Comparison of ENCODE assay signal across 8 cellular contexts in the genomic region with DNA sequence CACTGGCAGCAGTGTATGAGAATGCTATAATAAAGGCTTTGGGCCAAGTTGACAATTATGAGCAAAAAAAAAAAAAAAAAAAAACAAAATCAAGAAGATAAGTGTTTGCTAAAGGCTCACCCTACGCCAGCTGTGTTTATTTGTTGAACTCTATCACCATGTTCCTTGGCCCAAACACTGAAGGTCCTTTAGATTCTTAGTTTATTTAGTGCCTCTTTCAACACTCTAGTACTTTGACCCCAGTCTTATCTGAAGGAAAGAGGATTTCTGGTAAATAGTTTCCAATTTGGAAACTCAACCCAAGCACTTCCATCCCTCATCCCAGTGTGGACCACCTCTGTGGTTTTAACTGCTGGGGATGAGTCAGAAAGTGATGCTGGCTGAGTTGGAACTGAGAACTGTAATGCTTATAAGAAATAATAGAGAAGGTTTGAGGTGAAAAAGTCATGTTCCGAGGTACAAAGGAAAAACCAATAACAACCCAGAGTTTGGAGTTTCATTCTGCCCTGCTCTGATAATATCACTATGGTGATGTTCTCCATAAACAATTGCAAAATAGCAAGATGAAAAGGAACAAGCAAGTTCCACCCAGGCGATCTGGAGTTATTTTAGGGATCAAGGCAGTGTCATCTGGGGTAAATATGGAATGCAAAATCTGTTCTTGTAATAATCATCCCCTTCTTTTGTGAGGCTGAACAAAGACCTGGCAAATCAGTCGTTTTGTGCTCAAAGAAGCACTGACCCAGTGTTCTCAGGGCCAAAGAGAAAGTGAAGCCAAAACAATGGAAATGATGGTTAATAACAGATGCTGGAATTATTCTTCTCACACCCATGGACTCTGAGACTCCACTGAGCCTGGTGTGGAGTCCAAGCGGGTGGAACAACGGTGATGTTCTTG. TPM values are rescaled to one million over a fixed set of nuclear protein-coding genes. Genes with fewer than 3 reads are reported as not detected.
A peak's percentile ranks its signal among the peaks of the same experiment; 100 is the strongest.
DNase-seq lines count a peak whose midpoint lies in the region; ATAC-seq and TF ChIP-seq lines count a peak whose summit lies in the region.

No MANE protein-coding gene starts in this region.

- peaks cover 26% of the 10 kb centered on the region for H3F3A ChIP-seq in GM23248 (ENCODE audit: insufficient read depth)

- H3K4me2 ChIP-seq in GM23248 (ENCODE audit: unreplicated experiment) (peak overlapping the region; percentile 36), hepatocyte (peak overlapping the region; percentile 12)

- H3K4me3 ChIP-seq in GM23248 (peak overlapping the region; percentile 16), hepatocyte (no peak overlapping the region)

- TF ChIP-seq CTCF in activated B cell treated with CpG ODN at 0.5 μM for 24 hours (IDR thresholded peaks at IDR 0.05): no peak
- no peak for TF ChIP-seq CTCF in hepatocyte (IDR thresholded peaks at IDR 0.05; ENCODE audit: poor library complexity)

- 10 to 19% methylated on average over 6 of the region's 6 CpGs for WGBS in GM23248 (ENCODE audit: low coverage in 1 of 2, low lambda C conversion rate in 2 of 2, missing lambda C conversion rate in 2 of 2), 2 experiments
- WGBS in hepatocyte (ENCODE audit: low lambda C conversion rate, missing lambda C conversion rate): 49% methylated on average over 6 of the region's 6 CpGs

- intact Hi-C loops in activated B cell treated with CpG ODN at 0.5 μM for 24 hours (cut with micrococcal nuclease): loop anchor here (2.0 kb wide), 1 partner anchor 18 kb away; no protein-coding TSS in a partner anchor

- H3K9me3 ChIP-seq in GM23248 (ENCODE audit: low read depth) (no peaks in the 10 kb centered on the region), hepatocyte (ENCODE audit: low read depth) (no peaks in the 10 kb centered on the region)

- H2AFZ ChIP-seq in GM23248: peak overlapping the region; percentile 35
- no peak overlapping the region for H2AFZ ChIP-seq in hepatocyte

- no peaks in the 10 kb centered on the region for H3K27me3 Mint-ChIP-seq in activated B cell treated with CpG ODN at 0.5 μM for 24 hours

- peak overlapping the region; percentile 62 for H3K4me3 Mint-ChIP-seq in activated B cell treated with CpG ODN at 0.5 μM for 24 hours

- H3K36me3 ChIP-seq in GM23248 (ENCODE audit: low read depth) (no peaks in the 10 kb centered on the region), hepatocyte (replicated peaks; ENCODE audit: insufficient read depth, low read depth) (no peaks in the 10 kb centered on the region)

- ATAC-seq in activated B cell treated with CpG ODN at 0.5 μM for 24 hours (ENCODE audit: low read depth): no peak
- peak; percentile 28 for ATAC-seq in stimulated activated naive CD8-positive, alpha-beta T cell treated with anti-CD3 and anti-CD28 coated beads, Interleukin-15, Interleukin-2, amounts not matched to agents 100 U/mL and 50 U/mL, for 24 hours
- no peak for ATAC-seq in HG03439 (IDR thresholded peaks at IDR 0.05; ENCODE audit: unreplicated experiment)
- no peak for ATAC-seq in HG03097 (IDR thresholded peaks at IDR 0.05; ENCODE audit: low FRiP score, unreplicated experiment)

- CTCF ChIA-PET in activated B cell treated with CpG ODN at 0.5 μM for 24 hours (lab: Charles Lee): interaction anchor here (1.0 kb wide), 1 partner anchor 92 kb away, joined by 4 read pairs; a partner anchor contains a TSS

- H3K27ac ChIP-seq in GM23248 (peak overlapping the region; percentile 40), hepatocyte (peak overlapping the region; percentile 63)

- peaks cover 43% of the 10 kb centered on the region for H3K4me1 Mint-ChIP-seq in activated B cell treated with CpG ODN at 0.5 μM for 24 hours

- H3K9me2 ChIP-seq in GM23248 (ENCODE audit: insufficient read depth) (no peaks in the 10 kb centered on the region), hepatocyte (replicated peaks; ENCODE audit: insufficient read depth) (no peaks in the 10 kb centered on the region)

- POLR2A ChIA-PET in activated B cell treated with CpG ODN at 0.5 μM for 24 hours (lab: Charles Lee): interaction anchor here (0.7 to 2.5 kb wide), 5 partner anchors 18 to 114 kb away, joined by 3 to 26 read pairs (median 5); a partner anchor contains a TSS

- H3K36me3 Mint-ChIP-seq in activated B cell treated with CpG ODN at 0.5 μM for 24 hours (ENCODE audit: low read depth): no peaks in the 10 kb centered on the region

- H3K4me1 ChIP-seq in GM23248 (ENCODE audit: insufficient read depth) (peaks cover 13% of the 10 kb centered on the region), hepatocyte (ENCODE audit: insufficient read depth) (peaks cover 5% of the 10 kb centered on the region)

- peak overlapping the region; percentile 30 for H3K27ac Mint-ChIP-seq in activated B cell treated with CpG ODN at 0.5 μM for 24 hours

- DNase-seq in GM23248: peak; percentile 69
- no peak for DNase-seq in activated B cell treated with CpG ODN at 0.5 μM for 24 hours
- DNase-seq in hepatocyte (ENCODE audit: low spot score): peak; percentile 50
- DNase-seq in stimulated activated naive CD8-positive, alpha-beta T cell treated with anti-CD3 and anti-CD28 coated beads, Interleukin-15, Interleukin-2, amounts not matched to agents 100 U/mL and 50 U/mL, for 24 hours: no peak
- no peak for DNase-seq in cerebellum (ENCODE audit: low spot score)
- no peak for DNase-seq in ecto neural progenitor cell (ENCODE audit: low spot score)

- H4K20me1 ChIP-seq in GM23248 (ENCODE audit: insufficient read depth) (no peaks in the 10 kb centered on the region), hepatocyte (ENCODE audit: insufficient read depth, poor library complexity, severe bottlenecking) (no peaks in the 10 kb centered on the region)

- in situ Hi-C loops in GM23248 (cut with MboI): no loop called here

- no peaks in the 10 kb centered on the region for H3K79me2 ChIP-seq in GM23248 (ENCODE audit: insufficient read depth)
- H3K79me2 ChIP-seq in hepatocyte: no peaks in the 10 kb centered on the region

- no peaks in the 10 kb centered on the region for H3K27me3 ChIP-seq in GM23248 (replicated peaks; ENCODE audit: insufficient read depth)
- H3K27me3 ChIP-seq in hepatocyte: no peaks in the 10 kb centered on the region

- H3K9me3 Mint-ChIP-seq in activated B cell treated with CpG ODN at 0.5 μM for 24 hours: no peaks in the 10 kb centered on the region

- H3K9ac ChIP-seq in GM23248: peak overlapping the region; percentile 11; the same call in 1 of the 2 replicates

RNA-seq across cellular contexts. Expression of a gene that starts 19.7 kb away (rescaled TPM):
- 188 and 229 TPM in 2 replicates for total RNA-seq in GM23248 (2014; rRNA removed; shearing (Covaris generic))
- polyA plus RNA-seq in GM23248 (2016; fragmentation: Nextera tagmentation; extraction: Ambion mirVana): 494 and 506 TPM in 2 replicates
- total RNA-seq in activated B cell treated with CpG ODN at 0.5 μM for 24 hours: 334 and 349 TPM in 2 replicates
- 139 and 165 TPM in 2 replicates for total RNA-seq in hepatocyte
- 260 and 261 TPM in 2 replicates for polyA plus RNA-seq in hepatocyte
- 45.8 TPM for total RNA-seq in cerebellum

Comparison
In these comparisons a context has a peak if more than half of its experiments do, and no peak if none do; other contexts are left out.
1. DNase-seq: peak in GM23248 (single experiment) and hepatocyte (single experiment); none in activated B cell treated with CpG ODN at 0.5 μM for 24 hours (single experiment), stimulated activated naive CD8-positive, alpha-beta T cell treated with anti-CD3 and anti-CD28 coated beads, Interleukin-15, Interleukin-2, amounts not matched to agents 100 U/mL and 50 U/mL, for 24 hours (single experiment), cerebellum (single experiment) and ecto neural progenitor cell (single experiment).